ENCODE assay signal across 8 cellular contexts in the genomic region with DNA sequence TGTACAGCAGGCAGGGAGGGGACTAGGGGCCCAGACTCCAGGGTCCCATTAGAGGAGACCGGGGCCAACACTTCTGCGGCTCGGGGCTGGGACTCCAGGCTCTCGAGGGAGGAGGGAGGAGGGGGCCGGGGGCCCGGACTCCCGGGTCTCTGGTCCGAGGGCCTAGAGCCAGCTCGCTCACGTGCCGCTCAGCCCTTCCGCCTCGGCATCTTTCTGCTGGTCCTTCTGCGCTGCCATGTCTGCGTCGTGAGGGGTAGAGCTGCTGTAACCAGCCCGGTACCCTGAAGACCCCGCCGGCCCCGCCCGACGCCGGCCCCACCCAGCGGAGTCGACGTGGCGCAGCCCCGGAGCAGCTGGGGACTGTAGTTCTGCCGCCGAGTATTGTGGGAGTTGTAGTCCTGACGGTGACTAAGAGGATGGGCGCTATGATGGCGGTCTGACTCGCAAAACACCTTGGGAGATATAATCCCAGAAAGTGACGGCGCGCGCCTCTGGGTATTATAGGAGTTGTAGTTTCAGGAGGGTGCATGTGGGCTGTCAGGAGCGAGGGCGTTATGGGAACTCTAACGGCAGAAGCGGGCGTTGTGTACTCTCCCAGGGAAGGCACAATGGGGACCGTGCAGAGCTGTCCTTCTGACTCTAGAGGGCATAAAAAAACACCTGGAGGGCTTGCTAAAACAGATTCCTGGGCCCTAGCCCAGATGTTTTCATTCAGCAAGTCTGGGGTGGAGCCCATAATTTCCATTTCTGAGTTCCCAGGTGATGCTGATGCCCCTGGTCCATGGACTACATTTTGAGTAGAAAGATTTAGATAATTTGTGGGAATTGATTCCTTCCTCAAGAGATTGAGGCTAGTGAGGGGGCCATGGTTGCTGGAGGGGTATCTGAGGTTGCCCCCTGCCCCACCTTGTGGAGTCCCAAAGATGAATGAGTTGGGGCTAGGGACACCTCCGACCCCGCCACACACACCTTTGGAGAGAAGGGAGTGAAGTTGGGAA. TPM values are rescaled to one million over a fixed set of nuclear protein-coding genes. Genes with fewer than 3 reads are reported as not detected.
DNase-seq lines count a peak whose midpoint lies in the region; ATAC-seq lines count a peak whose summit lies in the region.

A gene with protein sequence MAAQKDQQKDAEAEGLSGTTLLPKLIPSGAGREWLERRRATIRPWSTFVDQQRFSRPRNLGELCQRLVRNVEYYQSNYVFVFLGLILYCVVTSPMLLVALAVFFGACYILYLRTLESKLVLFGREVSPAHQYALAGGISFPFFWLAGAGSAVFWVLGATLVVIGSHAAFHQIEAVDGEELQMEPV (minus strand): TSS at position 266 of the 998 bp plus-strand sequence. CDS start 29 bp downstream, at position 237.

- H3K4me1 Mint-ChIP-seq in CD8-positive, alpha-beta memory T cell = peaks cover 17 to 22% (median 21%) of the 10 kb centered on the region in 3 donors
- peaks cover 20% of the 10 kb centered on the region in 2 donors for H3K4me1 Mint-ChIP-seq in effector memory CD8-positive, alpha-beta T cell (ENCODE audit: low read depth in 2 of 2)
- H3K4me1 Mint-ChIP-seq in memory B cell = peaks cover 12% of the 10 kb centered on the region

- peaks cover 0 to 35% (median 2%) of the 10 kb centered on the region in 3 donors for H3K36me3 Mint-ChIP-seq in CD8-positive, alpha-beta memory T cell
- peaks cover 22% of the 10 kb centered on the region for H3K36me3 Mint-ChIP-seq in effector memory CD8-positive, alpha-beta T cell (ENCODE audit: insufficient read depth)
- peaks cover 3% of the 10 kb centered on the region for H3K36me3 Mint-ChIP-seq in memory B cell

- H3K27me3 ChIP-seq in CD8-positive, alpha-beta memory T cell (ENCODE audit: insufficient read depth, low read length, poor library complexity, severe bottlenecking) = no peaks in the 10 kb centered on the region

- peak; percentile 79 to 90 (median 82) for DNase-seq in CD8-positive, alpha-beta memory T cell
- DNase-seq in HT-29 (ENCODE audit: low spot score) = peak; percentile 96
- peak; percentile 89 to 90 for DNase-seq in NOMO-1 (lab: John Stamatoyannopoulos, UW; ENCODE audit: unreplicated experiment in 2 of 2)
- peak; percentile 77 to 85 (median 78) for DNase-seq in effector memory CD8-positive, alpha-beta T cell
- DNase-seq in memory B cell (ENCODE audit: low spot score in 2 of 2) = peak; percentile 77 to 83
- DNase-seq in stimulated activated CD8-positive, alpha-beta memory T cell treated with anti-CD3 and anti-CD28 coated beads, Interleukin-12 subunit alpha, Interleukin-12 subunit beta, amount 100 ng/mL, for 24 hours (ENCODE audit: extremely low read depth) = peak; percentile 79

- H3K4me3 Mint-ChIP-seq in CD8-positive, alpha-beta memory T cell = peak within 1 kb of the TSS; percentile 92 to 96 (median 94)
- peak within 1 kb of the TSS; percentile 83 for H3K4me3 Mint-ChIP-seq in effector memory CD8-positive, alpha-beta T cell
- H3K4me3 Mint-ChIP-seq in memory B cell = peak within 1 kb of the TSS; percentile 92

- H3K27ac ChIP-seq in CD8-positive, alpha-beta memory T cell (ENCODE audit: low read depth, low read length) = peak within 1 kb of the TSS; percentile 86

- H3K36me3 ChIP-seq in CD8-positive, alpha-beta memory T cell (ENCODE audit: insufficient read depth, low read length) = no peaks in the 10 kb centered on the region

- no peaks in the 10 kb centered on the region for H3K9me3 ChIP-seq in CD8-positive, alpha-beta memory T cell (ENCODE audit: low read length)

- H3K4me3 ChIP-seq in CD8-positive, alpha-beta memory T cell (ENCODE audit: low read length) = peak within 1 kb of the TSS; percentile 92

- POLR2A ChIA-PET in CD8-positive, alpha-beta memory T cell (lab: Charles Lee) = interaction anchor here (0.6 to 3.6 kb wide), 7 partner anchors 13 to 464 kb away, joined by 3 to 20 read pairs (median 4); a partner anchor contains a TSS
- POLR2A ChIA-PET in activated CD8-positive, alpha-beta memory T cell treated with anti-CD3 and anti-CD28 coated beads for 36 hours (lab: Charles Lee) = interaction anchor here (0.5 to 2.3 kb wide), 6 partner anchors 9 to 122 kb away, joined by 3 to 12 read pairs (median 4); a partner anchor contains a TSS

- no peaks in the 10 kb centered on the region for H3K27me3 Mint-ChIP-seq in CD8-positive, alpha-beta memory T cell
- H3K27me3 Mint-ChIP-seq in effector memory CD8-positive, alpha-beta T cell = no peaks in the 10 kb centered on the region
- H3K27me3 Mint-ChIP-seq in memory B cell = peaks cover 7% of the 10 kb centered on the region

- H3K9me3 Mint-ChIP-seq in CD8-positive, alpha-beta memory T cell = peaks cover 0 to 2% (median 0%) of the 10 kb centered on the region in 5 donors
- no peaks in the 10 kb centered on the region for H3K9me3 Mint-ChIP-seq in effector memory CD8-positive, alpha-beta T cell
- no peaks in the 10 kb centered on the region for H3K9me3 Mint-ChIP-seq in memory B cell

- CTCF ChIA-PET in CD8-positive, alpha-beta memory T cell (lab: Charles Lee) = interaction anchor here (0.8 to 5.0 kb wide), 8 partner anchors 11 to 132 kb away, joined by 3 to 32 read pairs (median 3); a partner anchor contains a TSS
- CTCF ChIA-PET in activated CD8-positive, alpha-beta memory T cell treated with anti-CD3 and anti-CD28 coated beads for 36 hours (lab: Charles Lee) = interaction anchor here (0.8 to 2.7 kb wide), 7 partner anchors 10 to 99 kb away, joined by 3 to 18 read pairs (median 3); a partner anchor contains a TSS

- H3K4me1 ChIP-seq in CD8-positive, alpha-beta memory T cell (ENCODE audit: insufficient read depth, low read length) = peaks cover 16% of the 10 kb centered on the region

- H3K27ac Mint-ChIP-seq in CD8-positive, alpha-beta memory T cell = peak within 1 kb of the TSS; percentile 82 to 98 (median 94)
- peak within 1 kb of the TSS; percentile 93 for H3K27ac Mint-ChIP-seq in effector memory CD8-positive, alpha-beta T cell
- H3K27ac Mint-ChIP-seq in memory B cell = peak within 1 kb of the TSS; percentile 25

- peak; percentile 51 for ATAC-seq in GM19467 (IDR thresholded peaks at IDR 0.05; ENCODE audit: unreplicated experiment)
- peak; percentile 88 for ATAC-seq in effector memory CD8-positive, alpha-beta T cell (replicated peaks)
- peak; percentile 88 for ATAC-seq in memory B cell (ENCODE audit: low read depth)

RNA-seq across cellular contexts. Expression of the gene that starts here (rescaled TPM):
- 10 to 100 TPM; 74.7 to 83.3 TPM for total RNA-seq in CD8-positive, alpha-beta memory T cell
- polyA plus RNA-seq in CD8-positive, alpha-beta memory T cell = 220 TPM
- total RNA-seq in HT-29 (2014; rRNA removed; shearing (Covaris generic)) = 232 and 234 TPM in 2 replicates
- 10 to 100 TPM; 68.1 to 73.5 TPM for total RNA-seq in activated CD8-positive, alpha-beta memory T cell treated with anti-CD3 and anti-CD28 coated beads for 36 hours

Comparison
In these comparisons a context has a peak if more than half of its experiments do, and no peak if none do; other contexts are left out.
1. Peak in every context shown above with its lines: DNase-seq, ATAC-seq, H3K4me3 ChIP-seq and H3K27ac ChIP-seq.
2. H3K27ac Mint-ChIP-seq: peak in every context shown above with its lines; median percentile 94 in CD8-positive, alpha-beta memory T cell; 93 in effector memory CD8-positive, alpha-beta T cell; 25 in memory B cell.